In genomic region chr1:85201340-85202091, GRCh38 we compare ENCODE assay signal across 8 cellular contexts. TPM values are rescaled to one million over a fixed set of nuclear protein-coding genes. Genes with fewer than 3 reads are reported as not detected.
DNase-seq lines count a peak whose midpoint lies in the region; ATAC-seq and TF ChIP-seq lines count a peak whose summit lies in the region.

No MANE protein-coding gene starts in this region.

- H3K36me3 ChIP-seq in GM23338 (ENCODE audit: insufficient read depth), result no peaks in the 10 kb centered on the region

- peak overlapping the region; percentile 25; the same call in 1 of the 2 replicates for H2AFZ ChIP-seq in GM23338

- peaks cover 39% of the 10 kb centered on the region for H3K4me1 Mint-ChIP-seq in GM23338
- H3K4me1 Mint-ChIP-seq in central memory CD8-positive, alpha-beta T cell, result peaks cover 21% of the 10 kb centered on the region

- H3K27me3 ChIP-seq in GM23338 (ENCODE audit: insufficient read depth), result peaks cover 9% of the 10 kb centered on the region; the same call in 1 of the 2 replicates

- peak overlapping the region; percentile 99 for H3K27ac Mint-ChIP-seq in GM23338
- H3K27ac Mint-ChIP-seq in central memory CD8-positive, alpha-beta T cell (ENCODE audit: low read depth), result peak overlapping the region; percentile 95

- H3K9me3 Mint-ChIP-seq in GM23338, result no peaks in the 10 kb centered on the region
- no peaks in the 10 kb centered on the region for H3K9me3 Mint-ChIP-seq in central memory CD8-positive, alpha-beta T cell

- H3K9me2 ChIP-seq in GM23338 (ENCODE audit: insufficient read depth), result no peaks in the 10 kb centered on the region

- peaks cover 10% of the 10 kb centered on the region for H3K27me3 Mint-ChIP-seq in GM23338 (ENCODE audit: insufficient read depth, low read depth, poor library complexity)
- peaks cover 10% of the 10 kb centered on the region for H3K27me3 Mint-ChIP-seq in central memory CD8-positive, alpha-beta T cell

- DNase-seq in GM03348 (ENCODE audit: low spot score) (peak; percentile 95), GM23338 (ENCODE audit: low spot score) (peak; percentile 91), Kasumi-1 (lab: John Stamatoyannopoulos, UW) (peak; percentile 47 to 61), kidney glomerular epithelial cell (lab: John Stamatoyannopoulos, UW) (peak; percentile 73), pons (ENCODE audit: low spot score) (no peak)
- peak; percentile 12 for DNase-seq in activated CD4-positive, CD25-positive, alpha-beta regulatory T cell treated with anti-CD3 and anti-CD28 coated beads, Interleukin-2, amount 50 U/mL, for 16 hours (ENCODE audit: low read depth, low spot score)
- DNase-seq in central memory CD8-positive, alpha-beta T cell (ENCODE audit: low spot score in 2 of 2), result peak; percentile 47 to 65
- DNase-seq in stimulated activated CD4-positive, alpha-beta T cell treated with anti-CD3 and anti-CD28 coated beads, Interleukin-1b, Interleukin-23, amount 100 ng/mL, for 24 hours (ENCODE audit: low read depth in 4 of 4, low spot score in 1 of 4), result peak; percentile 21 to 51 (median 34)

- peaks cover 5% of the 10 kb centered on the region for H3K36me3 Mint-ChIP-seq in GM23338 (ENCODE audit: low read depth)
- peaks cover 2% of the 10 kb centered on the region for H3K36me3 Mint-ChIP-seq in central memory CD8-positive, alpha-beta T cell (ENCODE audit: insufficient read depth)

- peak; percentile 83 for ATAC-seq in GM23338
- peak; percentile 77 for ATAC-seq in central memory CD8-positive, alpha-beta T cell (replicated peaks; ENCODE audit: extremely low read depth, poor library complexity, severe bottlenecking)

- TF ChIP-seq CTCF in GM23338 (conservative IDR thresholded peaks at IDR 0.05; ENCODE audit: low read depth in 2 of 2), result no peak

- H3K4me3 Mint-ChIP-seq in GM23338, result peak overlapping the region; percentile 98
- H3K4me3 Mint-ChIP-seq in central memory CD8-positive, alpha-beta T cell, result peak overlapping the region; percentile 96

- peak overlapping the region; percentile 95 for H3K27ac ChIP-seq in GM23338 (ENCODE audit: low read depth)

- H3K79me2 ChIP-seq in GM23338 (replicated peaks; ENCODE audit: insufficient read depth), result peaks cover 32% of the 10 kb centered on the region

- peaks cover 39% of the 10 kb centered on the region for H3K4me1 ChIP-seq in GM23338 (ENCODE audit: insufficient read depth)

- peak overlapping the region; percentile 87 for H3K4me3 ChIP-seq in GM23338

- H3F3A ChIP-seq in GM23338 (replicated peaks; ENCODE audit: low read depth), result peaks cover 2% of the 10 kb centered on the region; the same call in 1 of the 2 replicates

- H3K4me2 ChIP-seq in GM23338, result peak overlapping the region; percentile 93

- peaks cover 8% of the 10 kb centered on the region; the same call in 1 of the 2 replicates for H4K20me1 ChIP-seq in GM23338 (replicated peaks; ENCODE audit: insufficient read depth)

TF ChIP-seq in GM23338, 12 proteins besides CTCF, POLR2A, EP300 and RAD21 (continues in another document):
- TF ChIP-seq JUNB (IDR thresholded peaks at IDR 0.05; ENCODE audit: unreplicated experiment) (no peak), NANOG (IDR thresholded peaks at IDR 0.05; ENCODE audit: borderline replicate concordance) (no peak), EZH2phosphoT487 (IDR thresholded peaks at IDR 0.05; ENCODE audit: unreplicated experiment) (no peak), ZNF114 (CRISPR knock-in tag; IDR thresholded peaks at IDR 0.05) (no peak), STAT1 (IDR thresholded peaks at IDR 0.05; ENCODE audit: unreplicated experiment) (no peak), ZNF331 (CRISPR knock-in tag; IDR thresholded peaks at IDR 0.05; ENCODE audit: low read depth) (no peak), POLR2AphosphoS5 (IDR thresholded peaks at IDR 0.05; ENCODE audit: low read depth) (peak; percentile 67), REST (IDR thresholded peaks at IDR 0.05; ENCODE audit: unreplicated experiment) (no peak), EZH2 (IDR thresholded peaks at IDR 0.05; ENCODE audit: low read depth, unreplicated experiment) (no peak)
- TF ChIP-seq, protein P1, sequence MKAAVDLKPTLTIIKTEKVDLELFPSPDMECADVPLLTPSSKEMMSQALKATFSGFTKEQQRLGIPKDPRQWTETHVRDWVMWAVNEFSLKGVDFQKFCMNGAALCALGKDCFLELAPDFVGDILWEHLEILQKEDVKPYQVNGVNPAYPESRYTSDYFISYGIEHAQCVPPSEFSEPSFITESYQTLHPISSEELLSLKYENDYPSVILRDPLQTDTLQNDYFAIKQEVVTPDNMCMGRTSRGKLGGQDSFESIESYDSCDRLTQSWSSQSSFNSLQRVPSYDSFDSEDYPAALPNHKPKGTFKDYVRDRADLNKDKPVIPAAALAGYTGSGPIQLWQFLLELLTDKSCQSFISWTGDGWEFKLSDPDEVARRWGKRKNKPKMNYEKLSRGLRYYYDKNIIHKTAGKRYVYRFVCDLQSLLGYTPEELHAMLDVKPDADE (IDR thresholded peaks at IDR 0.05), result no peak

RNA-seq across cellular contexts. Expression of gene SYDE2, which starts 0.7 kb away (rescaled TPM):
- total RNA-seq in GM23338 (2014; rRNA removed; shearing (Covaris generic)), result 20.1 and 20.6 TPM in 2 replicates
- 5.8 and 5.9 TPM in 2 replicates for polyA plus RNA-seq in GM23338 (2016; fragmentation: Nextera tagmentation; extraction: Ambion mirVana)

RNA-seq across cellular contexts. Expression of gene C1orf52, which starts 57.9 kb away (rescaled TPM):
- total RNA-seq in GM23338 (2014; rRNA removed; shearing (Covaris generic)), result 35.6 and 39.7 TPM in 2 replicates
- polyA plus RNA-seq in GM23338 (2016; fragmentation: Nextera tagmentation; extraction: Ambion mirVana), result 102 and 107 TPM in 2 replicates
